19 cellular contexts compared by ENCODE assay signal in the genomic region with DNA sequence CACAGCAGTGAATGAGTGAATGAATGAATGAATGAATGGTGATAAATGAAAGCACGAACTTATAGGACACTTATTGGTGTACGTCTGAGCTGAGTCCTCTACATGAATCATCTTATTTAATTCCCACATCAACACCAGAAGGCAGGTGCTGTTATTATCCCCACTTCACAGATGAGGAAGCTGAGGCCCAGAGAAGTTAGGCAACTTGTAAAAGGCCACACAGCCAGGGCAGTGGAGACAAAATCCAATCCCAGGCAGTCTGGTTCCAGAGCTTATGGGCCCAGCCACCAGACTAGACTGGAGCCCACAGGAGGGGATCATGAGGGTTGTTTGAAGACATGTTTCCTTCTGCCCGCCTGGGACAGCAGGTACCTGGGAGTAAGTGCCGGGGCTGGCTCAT.
DNase-seq lines count a peak whose midpoint lies in the region; ATAC-seq and TF ChIP-seq lines count a peak whose summit lies in the region.
"Had no signal": no experiment of that assay in that cellular context is flagged by ENCODE, and none has a peak within 500 bp of the region (broad histone marks: within the 10 kb centered on the region; RNA-seq: fewer than 3 reads in every experiment).

No MANE protein-coding gene starts in this region.

- H3K27ac Mint-ChIP-seq in neural progenitor cell, result peak overlapping the region; percentile 82
- H3K27ac Mint-ChIP-seq: CD4-positive, alpha-beta memory T cell had no signal

- TF ChIP-seq EP300 in SK-N-SH (IDR thresholded peaks at IDR 0.05; ENCODE audit: borderline replicate concordance in 1 of 2, low read depth in 1 of 2, low read length in 1 of 2), result no peak

- no peak for ATAC-seq in HG02852 (IDR thresholded peaks at IDR 0.05; ENCODE audit: unreplicated experiment)
- ATAC-seq: A549 had no signal

- no peaks in the 10 kb centered on the region for H3K79me2 ChIP-seq in neural progenitor cell (ENCODE audit: low read depth)
- no peaks in the 10 kb centered on the region for H3K79me2 ChIP-seq in SK-N-SH (ENCODE audit: insufficient read depth)

- H3K9ac ChIP-seq in neural progenitor cell (no peak overlapping the region), SK-N-SH (no peak overlapping the region)
- H3K9ac ChIP-seq: KMS-11 had no signal

- no peak for TF ChIP-seq RAD21 in SK-N-SH (IDR thresholded peaks at IDR 0.05; ENCODE audit: low read length)

- peaks cover 34% of the 10 kb centered on the region for H3K27me3 Mint-ChIP-seq in neural progenitor cell (ENCODE audit: insufficient read depth, low read depth)

- H2AFZ ChIP-seq in neural progenitor cell (replicated peaks) (no peak overlapping the region), SK-N-SH (ENCODE audit: low read depth) (no peak overlapping the region)
- H2AFZ ChIP-seq: PC-9 had no signal

- 81% methylated on average over 4 of the region's 4 CpGs for WGBS in SK-N-SH (ENCODE audit: low lambda C conversion rate)

- H3K36me3 ChIP-seq in SJCRH30 (no peaks in the 10 kb centered on the region), neural progenitor cell (no peaks in the 10 kb centered on the region), tibial artery (no peaks in the 10 kb centered on the region), SK-N-SH (replicated peaks in 1 of 2; ENCODE audit: control insufficient read depth in 1 of 2, insufficient read depth in 2 of 2, low read length in 1 of 2) (no peaks in the 10 kb centered on the region)
- H3K36me3 ChIP-seq: BLaER1 treated with 17β-estradiol and CSF1 and Interleukin-3, amounts not matched to agents 10 nM and 100 nM had no signal

- intact Hi-C loops in tibial artery (cut with DNase I; ENCODE audit: low total_unique reads), result no loop called here

- H3K36me3 Mint-ChIP-seq in neural progenitor cell, result peaks cover 3% of the 10 kb centered on the region
- H3K36me3 Mint-ChIP-seq: CD4-positive, alpha-beta memory T cell had no signal

- CTCF ChIA-PET in SK-N-SH (lab: Yijun Ruan, JAX), result interaction anchor here (1.5 kb wide), 1 partner anchor 179 kb away, joined by 4 read pairs; no protein-coding TSS in a partner anchor

- peaks cover 8% of the 10 kb centered on the region for H3K9me3 Mint-ChIP-seq in neural progenitor cell

- H3K4me3 Mint-ChIP-seq in neural progenitor cell, result peak overlapping the region; percentile 24
- H3K4me3 Mint-ChIP-seq: CD4-positive, alpha-beta memory T cell had no signal

- H3K27ac ChIP-seq in SJCRH30 (peak overlapping the region; percentile 51), coronary artery (peak overlapping the region; percentile 59 to 80), neural progenitor cell (no peak overlapping the region), tibial artery (peak overlapping the region; percentile 50 to 65), SK-N-SH (ENCODE audit: low read depth in 2 of 2, low read length in 1 of 2) (no peak overlapping the region)
- H3K27ac ChIP-seq: A549; BLaER1 treated with 17β-estradiol and CSF1 and Interleukin-3, amounts not matched to agents 10 nM and 100 nM; GM23248; KMS-11; PC-9 had no signal

- peaks cover 95% of the 10 kb centered on the region for H3K4me1 Mint-ChIP-seq in neural progenitor cell

- H3K27me3 ChIP-seq in SJCRH30 (no peaks in the 10 kb centered on the region), neural progenitor cell (no peaks in the 10 kb centered on the region), tibial artery (no peaks in the 10 kb centered on the region), SK-N-SH (ENCODE audit: insufficient read depth) (no peaks in the 10 kb centered on the region)
- H3K27me3 ChIP-seq: BLaER1 treated with 17β-estradiol and CSF1 and Interleukin-3, amounts not matched to agents 10 nM and 100 nM had no signal

- H3K4me2 ChIP-seq in neural progenitor cell, result no peak overlapping the region
- no peak overlapping the region for H3K4me2 ChIP-seq in SK-N-SH
- H3K4me2 ChIP-seq: A549, KMS-11 had no signal

- H3K4me1 ChIP-seq in SJCRH30 (peaks cover 59% of the 10 kb centered on the region), neural progenitor cell (peaks cover 60% of the 10 kb centered on the region), tibial artery (peaks cover 0 to 17% (median 12%) of the 10 kb centered on the region in 4 donors), SK-N-SH (ENCODE audit: control insufficient read depth in 1 of 2, insufficient read depth in 2 of 2, low read depth in 1 of 2, low read length in 1 of 2) (peaks cover 4 to 23% of the 10 kb centered on the region in 2 experiments; a peak in 3 of 4 replicates)
- H3K4me1 ChIP-seq: A549 had no signal

- peaks cover 4% of the 10 kb centered on the region for H4K20me1 ChIP-seq in neural progenitor cell (ENCODE audit: low read depth)
- H4K20me1 ChIP-seq in SK-N-SH (ENCODE audit: insufficient read depth), result no peaks in the 10 kb centered on the region
- H4K20me1 ChIP-seq: BLaER1 treated with 17β-estradiol and CSF1 and Interleukin-3, amounts not matched to agents 10 nM and 100 nM had no signal

- no peaks in the 10 kb centered on the region for H3K9me2 ChIP-seq in SK-N-SH

- DNase-seq in SJCRH30 (no peak), coronary artery (ENCODE audit: low spot score) (no peak), neural progenitor cell (ENCODE audit: low spot score) (no peak), tibial artery (no peak), SK-N-SH (no peak)
- DNase-seq in activated CD4-positive, alpha-beta T cell treated with anti-CD3 and anti-CD28 coated beads, Interleukin-2, amount 50 U/mL, for 1 hour, result no peak
- DNase-seq: AML-193; CD4-positive, alpha-beta memory T cell; GM23248; H7; MM.1S; NCI-H2029; NCI-H526 treated with DMSO at 0.1 percent for 48 hours; Right ventricle myocardium superior had no signal

- peaks cover 59% of the 10 kb centered on the region for H3F3A ChIP-seq in neural progenitor cell (ENCODE audit: low read depth)
- H3F3A ChIP-seq in SK-N-SH (replicated peaks; ENCODE audit: insufficient read depth), result peaks cover 4% of the 10 kb centered on the region

- TF ChIP-seq CTCF in coronary artery (IDR thresholded peaks at IDR 0.05) (no peak), neural progenitor cell (IDR thresholded peaks at IDR 0.05) (no peak), tibial artery (IDR thresholded peaks at IDR 0.05) (no peak), SK-N-SH (IDR thresholded peaks at IDR 0.05) (no peak)

- H3K4me3 ChIP-seq in SJCRH30 (no peak overlapping the region), coronary artery (no peak overlapping the region), neural progenitor cell (no peak overlapping the region), tibial artery (no peak overlapping the region), SK-N-SH (ENCODE audit: low read depth in 2 of 2, low read length in 1 of 2) (no peak overlapping the region)
- H3K4me3 ChIP-seq: A549; BLaER1 treated with 17β-estradiol and CSF1 and Interleukin-3, amounts not matched to agents 10 nM and 100 nM; GM23248; PC-9 had no signal

- POLR2A ChIA-PET in SK-N-SH (lab: Yijun Ruan, JAX), result interaction anchor here (0.5 kb wide), 1 partner anchor 1264 kb away, joined by 3 read pairs; no protein-coding TSS in a partner anchor

- no peaks in the 10 kb centered on the region; the same call in 1 of the 2 replicates for H3K9me3 ChIP-seq in SJCRH30 (replicated peaks)
- H3K9me3 ChIP-seq in neural progenitor cell (ENCODE audit: low read depth), result no peaks in the 10 kb centered on the region
- no peaks in the 10 kb centered on the region for H3K9me3 ChIP-seq in tibial artery
- no peaks in the 10 kb centered on the region for H3K9me3 ChIP-seq in SK-N-SH

TF ChIP-seq in SK-N-SH, 30 proteins besides CTCF, POLR2A, EP300 and RAD21:
- TF ChIP-seq FOSL2 (IDR thresholded peaks at IDR 0.05; ENCODE audit: borderline replicate concordance, low read depth), result no peak
- no peak for TF ChIP-seq NFIC (IDR thresholded peaks at IDR 0.05; ENCODE audit: borderline replicate concordance)
- TF ChIP-seq ELF1 (IDR thresholded peaks at IDR 0.05), result no peak
- TF ChIP-seq SIN3A (IDR thresholded peaks at IDR 0.05; ENCODE audit: borderline replicate concordance, low read depth, low read length), result no peak
- no peak for TF ChIP-seq RFX5 (IDR thresholded peaks at IDR 0.05; ENCODE audit: low read length)
- TF ChIP-seq FOXJ3 (CRISPR knock-in tag; IDR thresholded peaks at IDR 0.05), result no peak
- no peak for TF ChIP-seq NRF1 (IDR thresholded peaks at IDR 0.05; ENCODE audit: low read depth, low read length)
- TF ChIP-seq, protein P1, sequence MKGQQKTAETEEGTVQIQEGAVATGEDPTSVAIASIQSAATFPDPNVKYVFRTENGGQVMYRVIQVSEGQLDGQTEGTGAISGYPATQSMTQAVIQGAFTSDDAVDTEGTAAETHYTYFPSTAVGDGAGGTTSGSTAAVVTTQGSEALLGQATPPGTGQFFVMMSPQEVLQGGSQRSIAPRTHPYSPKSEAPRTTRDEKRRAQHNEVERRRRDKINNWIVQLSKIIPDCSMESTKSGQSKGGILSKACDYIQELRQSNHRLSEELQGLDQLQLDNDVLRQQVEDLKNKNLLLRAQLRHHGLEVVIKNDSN (IDR thresholded peaks at IDR 0.05; ENCODE audit: borderline replicate concordance, low read depth), result no peak
- TF ChIP-seq SMC3 (IDR thresholded peaks at IDR 0.05; ENCODE audit: low read depth, low read length), result no peak
- no peak for TF ChIP-seq EZH2phosphoT487 (IDR thresholded peaks at IDR 0.05; ENCODE audit: borderline replicate concordance, low read depth)
- no peak for TF ChIP-seq FOXM1 (IDR thresholded peaks at IDR 0.05; ENCODE audit: low read depth)
- TF ChIP-seq RCOR1 (IDR thresholded peaks at IDR 0.05; ENCODE audit: low read length), result no peak
TF ChIP-seq in SK-N-SH: peak in this region for 0.

Comparison
In these comparisons a context has a peak if more than half of its experiments do, and no peak if none do; other contexts are left out.
1. H3K27ac ChIP-seq: peak in SJCRH30 (single experiment), coronary artery (2 of 2) and tibial artery (2 of 2); none in neural progenitor cell (single experiment) and SK-N-SH (0 of 2).